10 cellular contexts compared by ENCODE assay signal in genomic region chr5:95178046-95178651, GRCh38.
DNase-seq lines count a peak whose midpoint lies in the region; ATAC-seq and TF ChIP-seq lines count a peak whose summit lies in the region.
"Had no signal": no experiment of that assay in that cellular context is flagged by ENCODE, and none has a peak within 500 bp of the region (broad histone marks: within the 10 kb centered on the region; RNA-seq: fewer than 3 reads in every experiment).

No MANE protein-coding gene starts in this region.

- no peaks in the 10 kb centered on the region for H3K36me3 ChIP-seq in left ventricle myocardium inferior

- no peak overlapping the region for H3K4me3 ChIP-seq in left ventricle myocardium inferior
- H3K4me3 ChIP-seq in fibroblast of mammary gland (ENCODE audit: control insufficient read depth, low read depth, low read length), result no peak overlapping the region

- no peak overlapping the region for H3K4me3 Mint-ChIP-seq in type B pancreatic cell
- H3K4me3 Mint-ChIP-seq: memory B cell had no signal

- H3K27me3 ChIP-seq in left ventricle myocardium inferior (ENCODE audit: low read depth), result no peaks in the 10 kb centered on the region

- intact Hi-C loops in left ventricle myocardium inferior (cut with micrococcal nuclease), result no loop called here
- intact Hi-C loops in Right ventricle myocardium inferior (cut with DNase I), result no loop called here

- H3K27ac ChIP-seq in left ventricle myocardium inferior (replicated peaks), result no peak overlapping the region

- no peak overlapping the region for H3K27ac Mint-ChIP-seq in type B pancreatic cell
- H3K27ac Mint-ChIP-seq: memory B cell had no signal

- ATAC-seq in Right ventricle myocardium inferior, result no peak

- no peaks in the 10 kb centered on the region for H3K4me1 ChIP-seq in left ventricle myocardium inferior

- H3K27me3 Mint-ChIP-seq in type B pancreatic cell, result no peaks in the 10 kb centered on the region

- H3K9me3 ChIP-seq in left ventricle myocardium inferior (replicated peaks), result peaks cover 13% of the 10 kb centered on the region

- peak; percentile 30 for TF ChIP-seq CTCF in left ventricle myocardium inferior (IDR thresholded peaks at IDR 0.05; ENCODE audit: borderline replicate concordance)
- no peak for TF ChIP-seq CTCF in fibroblast of mammary gland (conservative IDR thresholded peaks at IDR 0.05; ENCODE audit: control insufficient read depth, insufficient read depth, low read depth, low read length)
- peak; percentile 56 for TF ChIP-seq CTCF in type B pancreatic cell (conservative IDR thresholded peaks at IDR 0.05)

- DNase-seq in left ventricle myocardium inferior (no peak), Right ventricle myocardium inferior (ENCODE audit: missing footprints) (no peak), NCI-H82 (lab: John Stamatoyannopoulos, UW) (peak; percentile 93), fibroblast of mammary gland (ENCODE audit: low read depth) (peak; percentile 10), type B pancreatic cell (ENCODE audit: extremely low spot score, unreplicated experiment) (no peak), NK-92 (lab: John Stamatoyannopoulos, UW; ENCODE audit: unreplicated experiment) (no peak), NCI-H526 treated with DMSO at 0.1 percent for 48 hours (lab: John Stamatoyannopoulos, UW) (no peak), GM19238 (ENCODE audit: insufficient read length, low spot score) (no peak)
- DNase-seq: C1 segment of cervical spinal cord had no signal

- peaks cover 7% of the 10 kb centered on the region for H3K9me3 Mint-ChIP-seq in type B pancreatic cell

- H3K36me3 Mint-ChIP-seq in type B pancreatic cell, result peaks cover 3% of the 10 kb centered on the region
- H3K36me3 Mint-ChIP-seq: memory B cell had no signal

- H3K4me1 Mint-ChIP-seq in type B pancreatic cell (ENCODE audit: unreplicated experiment), result peaks cover 13% of the 10 kb centered on the region

Comparison
In these comparisons a context has a peak if more than half of its experiments do, and no peak if none do; other contexts are left out.
1. DNase-seq: peak in NCI-H82 (single experiment) and fibroblast of mammary gland (single experiment); none in left ventricle myocardium inferior (single experiment), Right ventricle myocardium inferior (single experiment), type B pancreatic cell (single experiment), NK-92 (single experiment), NCI-H526 treated with DMSO at 0.1 percent for 48 hours (single experiment) and GM19238 (single experiment).